Comparison of ENCODE assay signal across 16 cellular contexts in genomic region chr12:103043531-103044445, GRCh38.
DNase-seq lines count a peak whose midpoint lies in the region; ATAC-seq lines count a peak whose summit lies in the region.
"Had no signal": no experiment of that assay in that cellular context is flagged by ENCODE, and none has a peak within 500 bp of the region (broad histone marks: within the 10 kb centered on the region; RNA-seq: fewer than 3 reads in every experiment).

No MANE protein-coding gene starts in this region.

- POLR2A ChIA-PET in naive thymus-derived CD8-positive, alpha-beta T cell (lab: Charles Lee): no interaction called here

- no peaks in the 10 kb centered on the region for H3K36me3 Mint-ChIP-seq in activated T-helper 2 cell treated with anti-CD3 and anti-CD28 coated beads, Interferon-gamma antibody, Interleukin-2, Interleukin-4, amounts not matched to agents 10 μg/mL and 5 μg/mL and 100 μg/mL, durations not matched to agents 14 hours and 24 hours and 36 hours (ENCODE audit: low read depth)
- H3K36me3 Mint-ChIP-seq in naive thymus-derived CD8-positive, alpha-beta T cell: no peaks in the 10 kb centered on the region

- no peaks in the 10 kb centered on the region for H3K9me3 Mint-ChIP-seq in activated T-helper 2 cell treated with anti-CD3 and anti-CD28 coated beads, Interferon-gamma antibody, Interleukin-2, Interleukin-4, amounts not matched to agents 10 μg/mL and 5 μg/mL and 100 μg/mL, durations not matched to agents 14 hours and 24 hours and 36 hours
- H3K9me3 Mint-ChIP-seq in naive thymus-derived CD8-positive, alpha-beta T cell: peaks cover 0 to 2% (median 0%) of the 10 kb centered on the region in 9 donors

- H3K4me3 Mint-ChIP-seq in activated T-helper 2 cell treated with anti-CD3 and anti-CD28 coated beads, Interferon-gamma antibody, Interleukin-2, Interleukin-4, amounts not matched to agents 10 μg/mL and 5 μg/mL and 100 μg/mL, durations not matched to agents 14 hours and 24 hours and 36 hours (ENCODE audit: low read depth): no peak overlapping the region
- H3K4me3 Mint-ChIP-seq in naive thymus-derived CD8-positive, alpha-beta T cell: no peak overlapping the region

- intact Hi-C loops in activated T-helper 2 cell treated with anti-CD3 and anti-CD28 coated beads, Interferon-gamma antibody, Interleukin-2, Interleukin-4, amounts not matched to agents 10 μg/mL and 5 μg/mL and 100 μg/mL, durations not matched to agents 14 hours and 24 hours and 36 hours (cut with micrococcal nuclease): no loop called here

- no peak for ATAC-seq in naive thymus-derived CD8-positive, alpha-beta T cell
- no peak for ATAC-seq in GM19395 (IDR thresholded peaks at IDR 0.05; ENCODE audit: unreplicated experiment)

- no peaks in the 10 kb centered on the region for H3K4me1 Mint-ChIP-seq in activated T-helper 2 cell treated with anti-CD3 and anti-CD28 coated beads, Interferon-gamma antibody, Interleukin-2, Interleukin-4, amounts not matched to agents 10 μg/mL and 5 μg/mL and 100 μg/mL, durations not matched to agents 14 hours and 24 hours and 36 hours (ENCODE audit: low read depth)
- no peaks in the 10 kb centered on the region for H3K4me1 Mint-ChIP-seq in naive thymus-derived CD8-positive, alpha-beta T cell

- H3K27ac Mint-ChIP-seq in activated T-helper 2 cell treated with anti-CD3 and anti-CD28 coated beads, Interferon-gamma antibody, Interleukin-2, Interleukin-4, amounts not matched to agents 10 μg/mL and 5 μg/mL and 100 μg/mL, durations not matched to agents 14 hours and 24 hours and 36 hours: no peak overlapping the region
- H3K27ac Mint-ChIP-seq in naive thymus-derived CD8-positive, alpha-beta T cell: no peak overlapping the region

- H3K27ac ChIP-seq in substantia nigra (ENCODE audit: low read depth, low read length, poor library complexity, severe bottlenecking): no peak overlapping the region
- H3K27ac ChIP-seq: 22Rv1, BLaER1 had no signal

- DNase-seq in NCI-H82 (lab: John Stamatoyannopoulos, UW): peak; percentile 27
- no peak for DNase-seq in NCI-H82 treated with DMSO at 0.1 percent for 48 hours (lab: John Stamatoyannopoulos, UW; ENCODE audit: unreplicated experiment)
- peak; percentile 62 for DNase-seq in ecto neural progenitor cell (ENCODE audit: low spot score)
- DNase-seq in iPS-NIHi7 (ENCODE audit: extremely low spot score): peak; percentile 43
- DNase-seq in activated T-helper 2 cell treated with anti-CD3 and anti-CD28 coated beads, Interferon-gamma antibody, Interleukin-2, Interleukin-4, amounts not matched to agents 10 μg/mL and 5 μg/mL and 100 μg/mL, durations not matched to agents 14 hours and 24 hours and 36 hours (ENCODE audit: low spot score): no peak
- no peak for DNase-seq in naive thymus-derived CD8-positive, alpha-beta T cell
- no peak for DNase-seq in substantia nigra (lab: John Stamatoyannopoulos, UW)
- DNase-seq: DMS 273 treated with DMSO at 0.1 percent for 48 hours, IMR-90, Kasumi-1, NCI-H187 treated with DMSO at 0.1 percent for 48 hours, NCI-H2171 treated with DMSO at 0.1 percent for 48 hours, SHP77 treated with DMSO at 0.1 percent for 48 hours had no signal

- peaks cover 4% of the 10 kb centered on the region for H3K27me3 Mint-ChIP-seq in activated T-helper 2 cell treated with anti-CD3 and anti-CD28 coated beads, Interferon-gamma antibody, Interleukin-2, Interleukin-4, amounts not matched to agents 10 μg/mL and 5 μg/mL and 100 μg/mL, durations not matched to agents 14 hours and 24 hours and 36 hours (ENCODE audit: low read depth)
- H3K27me3 Mint-ChIP-seq in naive thymus-derived CD8-positive, alpha-beta T cell: peaks cover 5 to 31% (median 12%) of the 10 kb centered on the region in 5 donors

Comparison
In these comparisons a context has a peak if more than half of its experiments do, and no peak if none do; other contexts are left out.
1. DNase-seq: peak in NCI-H82 (single experiment), ecto neural progenitor cell (single experiment) and iPS-NIHi7 (single experiment); none in NCI-H82 treated with DMSO at 0.1 percent for 48 hours (single experiment), activated T-helper 2 cell treated with anti-CD3 and anti-CD28 coated beads, Interferon-gamma antibody, Interleukin-2, Interleukin-4, amounts not matched to agents 10 μg/mL and 5 μg/mL and 100 μg/mL, durations not matched to agents 14 hours and 24 hours and 36 hours (single experiment), naive thymus-derived CD8-positive, alpha-beta T cell (0 of 10) and substantia nigra (0 of 49).